Comparison of ENCODE assay signal across 1 cellular context in the genomic region with DNA sequence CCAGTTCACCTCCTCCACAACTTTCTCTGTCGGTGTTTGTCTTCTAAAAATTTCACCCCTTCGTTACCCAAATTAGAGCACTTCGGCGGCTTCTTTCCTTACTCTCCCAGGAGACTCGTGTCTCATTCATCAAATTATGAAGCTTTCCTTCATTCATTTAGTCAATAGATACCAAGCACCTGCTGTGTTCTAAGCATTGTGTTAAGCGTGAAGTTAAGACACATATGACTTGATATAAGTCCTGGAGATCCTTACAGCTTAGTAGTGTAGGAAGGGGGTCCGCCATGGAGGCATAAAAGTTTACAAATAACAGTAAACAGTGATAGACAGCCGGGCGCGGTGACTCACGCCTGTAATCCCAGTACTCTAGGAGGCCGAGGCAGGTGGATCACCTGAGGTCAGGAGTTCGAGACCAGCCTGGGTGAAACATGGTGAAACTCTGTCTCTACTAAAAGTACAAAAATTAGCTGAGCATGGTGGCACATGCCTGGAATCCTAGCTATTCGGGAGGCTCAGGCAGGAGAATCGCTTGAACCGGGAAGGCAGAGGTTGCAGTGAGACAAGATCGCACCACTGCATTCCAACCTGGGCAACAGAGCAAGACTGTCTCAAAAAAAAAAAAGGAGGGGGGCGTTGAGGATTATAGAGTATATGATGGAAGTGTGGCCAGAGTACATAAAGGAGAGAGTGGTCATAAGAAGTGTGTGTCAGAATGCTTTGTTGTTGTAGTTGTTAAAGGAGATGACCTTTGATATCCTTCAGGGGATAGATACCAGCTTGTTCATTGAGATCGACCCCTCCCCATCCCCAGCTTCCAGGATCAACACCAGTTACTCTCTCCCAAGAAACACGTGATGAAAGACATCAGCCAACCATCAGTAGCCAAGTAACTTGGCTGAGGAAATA.
A peak's percentile ranks its signal among the peaks of the same experiment; 100 is the strongest.
TF ChIP-seq lines count a peak whose summit lies in the region.

No MANE protein-coding gene starts in this region.

TF ChIP-seq in K562, 482 proteins besides CTCF, POLR2A, EP300 and RAD21:
- TF ChIP-seq MAFK (IDR thresholded peaks at IDR 0.05; ENCODE audit: low read length), result 0 out of 2 replicates have a peak, but pooled peaks have one; percentile 1
- TF ChIP-seq KDM1A (IDR thresholded peaks at IDR 0.05), result no peak
- TF ChIP-seq, protein P1, sequence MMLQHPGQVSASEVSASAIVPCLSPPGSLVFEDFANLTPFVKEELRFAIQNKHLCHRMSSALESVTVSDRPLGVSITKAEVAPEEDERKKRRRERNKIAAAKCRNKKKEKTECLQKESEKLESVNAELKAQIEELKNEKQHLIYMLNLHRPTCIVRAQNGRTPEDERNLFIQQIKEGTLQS (IDR thresholded peaks at IDR 0.05), result peak; percentile 72
- TF ChIP-seq, protein P1 (CRISPR knock-in tag; conservative IDR thresholded peaks at IDR 0.05), result no peak
- TF ChIP-seq JUND (IDR thresholded peaks at IDR 0.05; ENCODE audit: borderline replicate concordance, low read depth, low read length), result peak; percentile 46; the same call in 1 of the 2 replicates
- no peak; the same call in 2 of the 3 replicates for TF ChIP-seq JUND (tag; IDR thresholded peaks at IDR 0.05; ENCODE audit: borderline replicate concordance, low read depth, low read length)
- TF ChIP-seq TEAD1 (CRISPR knock-in tag; IDR thresholded peaks at IDR 0.05), result no peak
- TF ChIP-seq, protein P2, sequence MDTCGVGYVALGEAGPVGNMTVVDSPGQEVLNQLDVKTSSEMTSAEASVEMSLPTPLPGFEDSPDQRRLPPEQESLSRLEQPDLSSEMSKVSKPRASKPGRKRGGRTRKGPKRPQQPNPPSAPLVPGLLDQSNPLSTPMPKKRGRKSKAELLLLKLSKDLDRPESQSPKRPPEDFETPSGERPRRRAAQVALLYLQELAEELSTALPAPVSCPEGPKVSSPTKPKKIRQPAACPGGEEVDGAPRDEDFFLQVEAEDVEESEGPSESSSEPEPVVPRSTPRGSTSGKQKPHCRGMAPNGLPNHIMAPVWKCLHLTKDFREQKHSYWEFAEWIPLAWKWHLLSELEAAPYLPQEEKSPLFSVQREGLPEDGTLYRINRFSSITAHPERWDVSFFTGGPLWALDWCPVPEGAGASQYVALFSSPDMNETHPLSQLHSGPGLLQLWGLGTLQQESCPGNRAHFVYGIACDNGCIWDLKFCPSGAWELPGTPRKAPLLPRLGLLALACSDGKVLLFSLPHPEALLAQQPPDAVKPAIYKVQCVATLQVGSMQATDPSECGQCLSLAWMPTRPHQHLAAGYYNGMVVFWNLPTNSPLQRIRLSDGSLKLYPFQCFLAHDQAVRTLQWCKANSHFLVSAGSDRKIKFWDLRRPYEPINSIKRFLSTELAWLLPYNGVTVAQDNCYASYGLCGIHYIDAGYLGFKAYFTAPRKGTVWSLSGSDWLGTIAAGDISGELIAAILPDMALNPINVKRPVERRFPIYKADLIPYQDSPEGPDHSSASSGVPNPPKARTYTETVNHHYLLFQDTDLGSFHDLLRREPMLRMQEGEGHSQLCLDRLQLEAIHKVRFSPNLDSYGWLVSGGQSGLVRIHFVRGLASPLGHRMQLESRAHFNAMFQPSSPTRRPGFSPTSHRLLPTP (IDR thresholded peaks at IDR 0.05; ENCODE audit: borderline replicate concordance, extremely low read depth, insufficient read length), result peak; percentile 31
- 0 out of 2 replicates have a peak, but pooled peaks have one; percentile 38 for TF ChIP-seq DPF2 (IDR thresholded peaks at IDR 0.05)
- TF ChIP-seq, protein P3, sequence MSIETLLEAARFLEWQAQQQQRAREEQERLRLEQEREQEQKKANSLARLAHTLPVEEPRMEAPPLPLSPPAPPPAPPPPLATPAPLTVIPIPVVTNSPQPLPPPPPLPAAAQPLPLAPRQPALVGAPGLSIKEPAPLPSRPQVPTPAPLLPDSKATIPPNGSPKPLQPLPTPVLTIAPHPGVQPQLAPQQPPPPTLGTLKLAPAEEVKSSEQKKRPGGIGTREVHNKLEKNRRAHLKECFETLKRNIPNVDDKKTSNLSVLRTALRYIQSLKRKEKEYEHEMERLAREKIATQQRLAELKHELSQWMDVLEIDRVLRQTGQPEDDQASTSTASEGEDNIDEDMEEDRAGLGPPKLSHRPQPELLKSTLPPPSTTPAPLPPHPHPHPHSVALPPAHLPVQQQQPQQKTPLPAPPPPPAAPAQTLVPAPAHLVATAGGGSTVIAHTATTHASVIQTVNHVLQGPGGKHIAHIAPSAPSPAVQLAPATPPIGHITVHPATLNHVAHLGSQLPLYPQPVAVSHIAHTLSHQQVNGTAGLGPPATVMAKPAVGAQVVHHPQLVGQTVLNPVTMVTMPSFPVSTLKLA (conservative IDR thresholded peaks at IDR 0.05), result peak in 1 of 2 experiments; percentile 15; a peak in 2 of 4 replicates
- TF ChIP-seq, protein P4, sequence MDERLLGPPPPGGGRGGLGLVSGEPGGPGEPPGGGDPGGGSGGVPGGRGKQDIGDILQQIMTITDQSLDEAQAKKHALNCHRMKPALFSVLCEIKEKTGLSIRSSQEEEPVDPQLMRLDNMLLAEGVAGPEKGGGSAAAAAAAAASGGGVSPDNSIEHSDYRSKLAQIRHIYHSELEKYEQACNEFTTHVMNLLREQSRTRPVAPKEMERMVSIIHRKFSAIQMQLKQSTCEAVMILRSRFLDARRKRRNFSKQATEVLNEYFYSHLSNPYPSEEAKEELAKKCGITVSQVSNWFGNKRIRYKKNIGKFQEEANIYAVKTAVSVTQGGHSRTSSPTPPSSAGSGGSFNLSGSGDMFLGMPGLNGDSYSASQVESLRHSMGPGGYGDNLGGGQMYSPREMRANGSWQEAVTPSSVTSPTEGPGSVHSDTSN (CRISPR knock-in tag; IDR thresholded peaks at IDR 0.05; ENCODE audit: low read depth), result no peak
- TF ChIP-seq, protein P4 (tag; conservative IDR thresholded peaks at IDR 0.05; ENCODE audit: low read depth), result peak; percentile 36; the same call in 1 of the 2 replicates
- TF ChIP-seq, protein P5, sequence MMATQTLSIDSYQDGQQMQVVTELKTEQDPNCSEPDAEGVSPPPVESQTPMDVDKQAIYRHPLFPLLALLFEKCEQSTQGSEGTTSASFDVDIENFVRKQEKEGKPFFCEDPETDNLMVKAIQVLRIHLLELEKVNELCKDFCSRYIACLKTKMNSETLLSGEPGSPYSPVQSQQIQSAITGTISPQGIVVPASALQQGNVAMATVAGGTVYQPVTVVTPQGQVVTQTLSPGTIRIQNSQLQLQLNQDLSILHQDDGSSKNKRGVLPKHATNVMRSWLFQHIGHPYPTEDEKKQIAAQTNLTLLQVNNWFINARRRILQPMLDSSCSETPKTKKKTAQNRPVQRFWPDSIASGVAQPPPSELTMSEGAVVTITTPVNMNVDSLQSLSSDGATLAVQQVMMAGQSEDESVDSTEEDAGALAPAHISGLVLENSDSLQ (IDR thresholded peaks at IDR 0.05), result peak; percentile 81
- 0 out of 4 replicates have a peak, but pooled peaks of 1 of the 2 experiments have one; percentile 32 for TF ChIP-seq ARNT (IDR thresholded peaks at IDR 0.05)
- peak; percentile 20; the same call in 1 of the 2 replicates for TF ChIP-seq ZNF24 (IDR thresholded peaks at IDR 0.05)
- peak; percentile 41 for TF ChIP-seq MEIS2 (IDR thresholded peaks at IDR 0.05; ENCODE audit: partially characterized antibody)
- TF ChIP-seq NCOA1 (IDR thresholded peaks at IDR 0.05; ENCODE audit: low read depth), result no peak
- TF ChIP-seq, protein P6, sequence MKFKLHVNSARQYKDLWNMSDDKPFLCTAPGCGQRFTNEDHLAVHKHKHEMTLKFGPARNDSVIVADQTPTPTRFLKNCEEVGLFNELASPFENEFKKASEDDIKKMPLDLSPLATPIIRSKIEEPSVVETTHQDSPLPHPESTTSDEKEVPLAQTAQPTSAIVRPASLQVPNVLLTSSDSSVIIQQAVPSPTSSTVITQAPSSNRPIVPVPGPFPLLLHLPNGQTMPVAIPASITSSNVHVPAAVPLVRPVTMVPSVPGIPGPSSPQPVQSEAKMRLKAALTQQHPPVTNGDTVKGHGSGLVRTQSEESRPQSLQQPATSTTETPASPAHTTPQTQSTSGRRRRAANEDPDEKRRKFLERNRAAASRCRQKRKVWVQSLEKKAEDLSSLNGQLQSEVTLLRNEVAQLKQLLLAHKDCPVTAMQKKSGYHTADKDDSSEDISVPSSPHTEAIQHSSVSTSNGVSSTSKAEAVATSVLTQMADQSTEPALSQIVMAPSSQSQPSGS (CRISPR knock-in tag; IDR thresholded peaks at IDR 0.05), result no peak
- TF ChIP-seq FOXJ2 (tag; IDR thresholded peaks at IDR 0.05), result 0 out of 2 replicates have a peak, but pooled peaks have one; percentile 0
- TF ChIP-seq ATF7 (IDR thresholded peaks at IDR 0.05), result peak; percentile 27; the same call in 1 of the 2 replicates
- peak; percentile 73; the same call in 1 of the 2 replicates for TF ChIP-seq FOSL1 (tag; conservative IDR thresholded peaks at IDR 0.05)
- TF ChIP-seq, protein P7, sequence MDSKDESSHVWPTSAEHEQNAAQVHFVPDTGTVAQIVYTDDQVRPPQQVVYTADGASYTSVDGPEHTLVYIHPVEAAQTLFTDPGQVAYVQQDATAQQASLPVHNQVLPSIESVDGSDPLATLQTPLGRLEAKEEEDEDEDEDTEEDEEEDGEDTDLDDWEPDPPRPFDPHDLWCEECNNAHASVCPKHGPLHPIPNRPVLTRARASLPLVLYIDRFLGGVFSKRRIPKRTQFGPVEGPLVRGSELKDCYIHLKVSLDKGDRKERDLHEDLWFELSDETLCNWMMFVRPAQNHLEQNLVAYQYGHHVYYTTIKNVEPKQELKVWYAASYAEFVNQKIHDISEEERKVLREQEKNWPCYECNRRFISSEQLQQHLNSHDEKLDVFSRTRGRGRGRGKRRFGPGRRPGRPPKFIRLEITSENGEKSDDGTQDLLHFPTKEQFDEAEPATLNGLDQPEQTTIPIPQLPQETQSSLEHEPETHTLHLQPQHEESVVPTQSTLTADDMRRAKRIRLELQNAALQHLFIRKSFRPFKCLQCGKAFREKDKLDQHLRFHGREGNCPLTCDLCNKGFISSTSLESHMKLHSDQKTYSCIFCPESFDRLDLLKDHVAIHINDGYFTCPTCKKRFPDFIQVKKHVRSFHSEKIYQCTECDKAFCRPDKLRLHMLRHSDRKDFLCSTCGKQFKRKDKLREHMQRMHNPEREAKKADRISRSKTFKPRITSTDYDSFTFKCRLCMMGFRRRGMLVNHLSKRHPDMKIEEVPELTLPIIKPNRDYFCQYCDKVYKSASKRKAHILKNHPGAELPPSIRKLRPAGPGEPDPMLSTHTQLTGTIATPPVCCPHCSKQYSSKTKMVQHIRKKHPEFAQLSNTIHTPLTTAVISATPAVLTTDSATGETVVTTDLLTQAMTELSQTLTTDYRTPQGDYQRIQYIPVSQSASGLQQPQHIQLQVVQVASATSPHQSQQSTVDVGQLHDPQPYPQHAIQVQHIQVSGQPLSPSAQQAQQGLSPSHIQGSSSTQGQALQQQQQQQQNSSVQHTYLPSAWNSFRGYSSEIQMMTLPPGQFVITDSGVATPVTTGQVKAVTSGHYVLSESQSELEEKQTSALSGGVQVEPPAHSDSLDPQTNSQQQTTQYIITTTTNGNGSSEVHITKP (IDR thresholded peaks at IDR 0.05; ENCODE audit: partially characterized antibody), result peak; percentile 94
- TF ChIP-seq KDM4B (IDR thresholded peaks at IDR 0.05; ENCODE audit: borderline replicate concordance in 2 of 2, low read depth in 1 of 2), result no peak
- TF ChIP-seq TAF7 (tag; IDR thresholded peaks at IDR 0.05), result peak; percentile 16; the same call in 1 of the 2 replicates
- TF ChIP-seq, protein P8, sequence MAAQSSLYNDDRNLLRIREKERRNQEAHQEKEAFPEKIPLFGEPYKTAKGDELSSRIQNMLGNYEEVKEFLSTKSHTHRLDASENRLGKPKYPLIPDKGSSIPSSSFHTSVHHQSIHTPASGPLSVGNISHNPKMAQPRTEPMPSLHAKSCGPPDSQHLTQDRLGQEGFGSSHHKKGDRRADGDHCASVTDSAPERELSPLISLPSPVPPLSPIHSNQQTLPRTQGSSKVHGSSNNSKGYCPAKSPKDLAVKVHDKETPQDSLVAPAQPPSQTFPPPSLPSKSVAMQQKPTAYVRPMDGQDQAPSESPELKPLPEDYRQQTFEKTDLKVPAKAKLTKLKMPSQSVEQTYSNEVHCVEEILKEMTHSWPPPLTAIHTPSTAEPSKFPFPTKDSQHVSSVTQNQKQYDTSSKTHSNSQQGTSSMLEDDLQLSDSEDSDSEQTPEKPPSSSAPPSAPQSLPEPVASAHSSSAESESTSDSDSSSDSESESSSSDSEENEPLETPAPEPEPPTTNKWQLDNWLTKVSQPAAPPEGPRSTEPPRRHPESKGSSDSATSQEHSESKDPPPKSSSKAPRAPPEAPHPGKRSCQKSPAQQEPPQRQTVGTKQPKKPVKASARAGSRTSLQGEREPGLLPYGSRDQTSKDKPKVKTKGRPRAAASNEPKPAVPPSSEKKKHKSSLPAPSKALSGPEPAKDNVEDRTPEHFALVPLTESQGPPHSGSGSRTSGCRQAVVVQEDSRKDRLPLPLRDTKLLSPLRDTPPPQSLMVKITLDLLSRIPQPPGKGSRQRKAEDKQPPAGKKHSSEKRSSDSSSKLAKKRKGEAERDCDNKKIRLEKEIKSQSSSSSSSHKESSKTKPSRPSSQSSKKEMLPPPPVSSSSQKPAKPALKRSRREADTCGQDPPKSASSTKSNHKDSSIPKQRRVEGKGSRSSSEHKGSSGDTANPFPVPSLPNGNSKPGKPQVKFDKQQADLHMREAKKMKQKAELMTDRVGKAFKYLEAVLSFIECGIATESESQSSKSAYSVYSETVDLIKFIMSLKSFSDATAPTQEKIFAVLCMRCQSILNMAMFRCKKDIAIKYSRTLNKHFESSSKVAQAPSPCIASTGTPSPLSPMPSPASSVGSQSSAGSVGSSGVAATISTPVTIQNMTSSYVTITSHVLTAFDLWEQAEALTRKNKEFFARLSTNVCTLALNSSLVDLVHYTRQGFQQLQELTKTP (IDR thresholded peaks at IDR 0.05; ENCODE audit: low read depth in 1 of 2, partially characterized antibody in 2 of 2), result peak in 1 of 2 experiments; percentile 38
- no peak for TF ChIP-seq SOX6 (IDR thresholded peaks at IDR 0.05)
- TF ChIP-seq BDP1 (IDR thresholded peaks at IDR 0.05; ENCODE audit: insufficient read depth, insufficient read length), result no peak
- no peak for TF ChIP-seq ILK (tag; IDR thresholded peaks at IDR 0.05; ENCODE audit: borderline replicate concordance, low read depth)
- peak; percentile 63; the same call in 1 of the 2 replicates for TF ChIP-seq ADNP (tag; IDR thresholded peaks at IDR 0.05)
- 0 out of 4 replicates have a peak, but pooled peaks of 1 of the 2 experiments have one; percentile 2 for TF ChIP-seq FOXK2 (conservative IDR thresholded peaks at IDR 0.05 in 1 of 2, IDR thresholded peaks at IDR 0.05 in 1 of 2; ENCODE audit: low read depth in 2 of 2)
- no peak for TF ChIP-seq HNRNPL (IDR thresholded peaks at IDR 0.05; ENCODE audit: low read depth, low read length)
